In genomic region chr4:4852591-4853362, GRCh38 we compare ENCODE assay signal across 7 cellular contexts. TPM values are rescaled to one million over a fixed set of nuclear protein-coding genes. Genes with fewer than 3 reads are reported as not detected.
DNase-seq lines count a peak whose midpoint lies in the region; ATAC-seq lines count a peak whose summit lies in the region.

No MANE protein-coding gene starts in this region.

- ATAC-seq in GM18907 (IDR thresholded peaks at IDR 0.05; ENCODE audit: unreplicated experiment), result peak; percentile 48
- ATAC-seq in HG03196 (IDR thresholded peaks at IDR 0.05; ENCODE audit: unreplicated experiment), result peak; percentile 38
- no peak for ATAC-seq in GM18873 (IDR thresholded peaks at IDR 0.05; ENCODE audit: low FRiP score, unreplicated experiment)

- peaks cover 2% of the 10 kb centered on the region for H3K9me3 Mint-ChIP-seq in activated naive CD8-positive, alpha-beta T cell treated with anti-CD3 and anti-CD28 coated beads for 36 hours

- H3K4me3 ChIP-seq in iPS-15b (ENCODE audit: low read depth, low read length) (peak overlapping the region; percentile 37), skeletal muscle satellite cell (ENCODE audit: low read length) (peak overlapping the region; percentile 56)

- peak overlapping the region; percentile 67 for H3K4me3 Mint-ChIP-seq in activated naive CD8-positive, alpha-beta T cell treated with anti-CD3 and anti-CD28 coated beads for 36 hours

- H3K4me1 ChIP-seq in iPS-15b (ENCODE audit: control insufficient read depth, insufficient read depth, low read length) (peaks cover 6% of the 10 kb centered on the region), skeletal muscle satellite cell (ENCODE audit: control insufficient read depth, insufficient read depth, low read length) (peaks cover 24% of the 10 kb centered on the region)

- H3K27me3 ChIP-seq in iPS-15b (ENCODE audit: control insufficient read depth, insufficient read depth, low read length), result peaks cover 97% of the 10 kb centered on the region
- peaks cover 74% of the 10 kb centered on the region for H3K27me3 ChIP-seq in skeletal muscle satellite cell (ENCODE audit: control insufficient read depth, insufficient read depth, low read length)

- no peak for DNase-seq in activated naive CD8-positive, alpha-beta T cell treated with anti-CD3 and anti-CD28 coated beads for 36 hours
- DNase-seq in GM19238 (ENCODE audit: insufficient read length, low spot score), result no peak

- H3K27ac Mint-ChIP-seq in activated naive CD8-positive, alpha-beta T cell treated with anti-CD3 and anti-CD28 coated beads for 36 hours, result peak overlapping the region; percentile 40

- H3K36me3 Mint-ChIP-seq in activated naive CD8-positive, alpha-beta T cell treated with anti-CD3 and anti-CD28 coated beads for 36 hours, result peaks cover 2% of the 10 kb centered on the region

- H3K36me3 ChIP-seq in iPS-15b (ENCODE audit: control insufficient read depth, insufficient read depth, low read length) (no peaks in the 10 kb centered on the region), skeletal muscle satellite cell (ENCODE audit: insufficient read depth, low read length) (no peaks in the 10 kb centered on the region)

- peaks cover 88% of the 10 kb centered on the region for H3K27me3 Mint-ChIP-seq in activated naive CD8-positive, alpha-beta T cell treated with anti-CD3 and anti-CD28 coated beads for 36 hours

- H3K4me2 ChIP-seq in skeletal muscle satellite cell (ENCODE audit: low read length), result peak overlapping the region; percentile 80

- H3K9ac ChIP-seq in iPS-15b (ENCODE audit: low read depth, low read length) (no peak overlapping the region), skeletal muscle satellite cell (ENCODE audit: low read depth, low read length) (peak overlapping the region; percentile 43)

- peaks cover 29% of the 10 kb centered on the region for H3K4me1 Mint-ChIP-seq in activated naive CD8-positive, alpha-beta T cell treated with anti-CD3 and anti-CD28 coated beads for 36 hours

- H3K9me3 ChIP-seq in iPS-15b (ENCODE audit: control insufficient read depth, insufficient read depth, low read length) (no peaks in the 10 kb centered on the region), skeletal muscle satellite cell (replicated peaks; ENCODE audit: low read length) (no peaks in the 10 kb centered on the region)

RNA-seq across cellular contexts. Expression of gene MSX1, which starts 6.7 kb away (rescaled TPM):
- total RNA-seq in activated naive CD8-positive, alpha-beta T cell treated with anti-CD3 and anti-CD28 coated beads for 36 hours, result under 1 TPM; 0.10 to 0.14 TPM
- total RNA-seq in skeletal muscle satellite cell (2012; rRNA removed), result 10.1 and 11.6 TPM in 2 replicates
